In genomic region chr1:32431736-32432400, GRCh38 we compare ENCODE assay signal across 18 cellular contexts. TPM values are rescaled to one million over a fixed set of nuclear protein-coding genes. Genes with fewer than 3 reads are reported as not detected.
A peak's percentile ranks its signal among the peaks of the same experiment; 100 is the strongest.
DNase-seq lines count a peak whose midpoint lies in the region; ATAC-seq, FAIRE-seq and TF ChIP-seq lines count a peak whose summit lies in the region.
"Had no signal": no experiment of that assay in that cellular context is flagged by ENCODE, and none has a peak within 500 bp of the region (broad histone marks: within the 10 kb centered on the region; RNA-seq: fewer than 3 reads in every experiment).

No MANE protein-coding gene starts in this region.

- POLR2A ChIA-PET in GM12878 (lab: Charles Lee), result interaction anchor here (0.6 to 1.1 kb wide), 3 partner anchors 37 to 379 kb away, joined by 3 to 7 read pairs (median 4); partner anchors contain the start of genes BSDC1 and CCDC28B

- H2AFZ ChIP-seq in KMS-11 (ENCODE audit: low read depth) (peak overlapping the region; percentile 58; the same call in 1 of the 2 replicates), GM12878 (ENCODE audit: control insufficient read depth, low read depth, low read length) (peak overlapping the region; percentile 20)

- H3K4me1 ChIP-seq in KMS-11 (ENCODE audit: low read depth, poor library complexity, severe bottlenecking) (peaks cover 45% of the 10 kb centered on the region), GM12878 (ENCODE audit: control insufficient read depth, insufficient read depth, low read length) (peaks cover 4% of the 10 kb centered on the region)

- WGBS in GM12878 (ENCODE audit: insufficient coverage, insufficient replicate concordance, low lambda C conversion rate, missing lambda C conversion rate), result 10% methylated on average over 4 of the region's 4 CpGs

- TF ChIP-seq CTCF in GM13976 (IDR thresholded peaks at IDR 0.05; ENCODE audit: borderline replicate concordance, control extremely low read depth, extremely low read depth, insufficient read depth, missing control alignments) (no peak), KMS-11 (conservative IDR thresholded peaks at IDR 0.05; ENCODE audit: low read depth, low read length) (no peak), GM12878 (IDR thresholded peaks at IDR 0.05 in 2 of 3, conservative IDR thresholded peaks at IDR 0.05 in 1 of 3; ENCODE audit: control insufficient read depth in 2 of 3, extremely low read depth in 1 of 3, insufficient read depth in 1 of 3, low read depth in 3 of 3, low read length in 3 of 3) (no peak)

- DNase-seq in GM13976 (ENCODE audit: low spot score) (peak; percentile 64), GM12878 (ENCODE audit: low read depth, low spot score) (peak; percentile 55), renal cortical epithelial cell (ENCODE audit: low read depth) (peak; percentile 8), NOMO-1 (lab: John Stamatoyannopoulos, UW; ENCODE audit: unreplicated experiment in 2 of 2) (no peak), cardiac septum (ENCODE audit: low spot score) (no peak)
- no peak for DNase-seq in stimulated activated CD4-positive, alpha-beta T cell treated with anti-CD3 and anti-CD28 coated beads, Interleukin-1b, Interleukin-23, amount 100 ng/mL, for 48 hours
- DNase-seq: activated naive CD8-positive, alpha-beta T cell treated with anti-CD3 and anti-CD28 coated beads, Interleukin-2, amount 10 ng/mL, durations not matched to agents 7 days and 5 days; cerebellar nuclear complex; EL; heart right ventricle; MG63; NCI-H1436 treated with DMSO at 0.1 percent for 48 hours; NCI-H510A; stimulated activated CD4-positive, alpha-beta T cell treated with anti-CD3 and anti-CD28 coated beads, Interleukin-15, amount 100 ng/mL, for 24 hours; T-helper 9 cell; trophoblast cell had no signal

- no peak for TF ChIP-seq RAD21 in GM12878 (IDR thresholded peaks at IDR 0.05; ENCODE audit: insufficient read depth, low read depth, low read length)

- H3K4me2 ChIP-seq in KMS-11, result peak overlapping the region; percentile 56
- H3K4me2 ChIP-seq in GM12878 (ENCODE audit: control insufficient read depth, insufficient read depth), result peak overlapping the region; percentile 56

- H3K9ac ChIP-seq in KMS-11 (peak overlapping the region; percentile 10; the same call in 1 of the 2 replicates), GM12878 (ENCODE audit: control insufficient read depth, insufficient read depth, low read length) (no peak overlapping the region)

- no peaks in the 10 kb centered on the region for H3K27me3 ChIP-seq in KMS-11 (ENCODE audit: insufficient read depth, low read depth)
- no peaks in the 10 kb centered on the region; a peak in 1 of 4 replicates for H3K27me3 ChIP-seq in GM12878 (replicated peaks in 1 of 2; ENCODE audit: control insufficient read depth in 2 of 2, insufficient read depth in 2 of 2, low read length in 1 of 2)

- H3K27ac ChIP-seq in KMS-11 (peak overlapping the region; percentile 66), GM12878 (ENCODE audit: control insufficient read depth, insufficient read depth) (0 out of 2 replicates have a peak overlapping the region, but pooled peaks have one; percentile 50)
- H3K27ac ChIP-seq: heart right ventricle had no signal

- in situ Hi-C loops in GM13976 (cut with MboI; ENCODE audit: low sequenced_read_pairs, unreplicated experiment), result no loop called here
- in situ Hi-C loops in GM12878 (cut with MboI), result no loop called here

- no peak for TF ChIP-seq EP300 in GM12878 (IDR thresholded peaks at IDR 0.05; ENCODE audit: borderline replicate concordance in 1 of 2, control insufficient read depth in 1 of 2, low read depth in 2 of 2, low read length in 2 of 2)

- RAD21 ChIA-PET in GM12878 (lab: Charles Lee; ENCODE audit: unreplicated experiment), result interaction anchor here (1.0 kb wide), 2 partner anchors 37 to 359 kb away, joined by 3 to 4 read pairs; partner anchors contain the start of gene TMEM39B

- ATAC-seq in GM12878 (peak; percentile 99), GM18498 (IDR thresholded peaks at IDR 0.05; ENCODE audit: unreplicated experiment) (no peak)
- ATAC-seq: heart right ventricle had no signal

- TF ChIP-seq POLR2A in GM12878 (IDR thresholded peaks at IDR 0.05; ENCODE audit: low read depth, low read length), result no peak

- CTCF ChIA-PET in GM12878 (lab: Yijun Ruan, JAX), result interaction anchor here (0.5 to 0.9 kb wide), 2 partner anchors 69 to 341 kb away, joined by 3 to 4 read pairs; no protein-coding TSS in a partner anchor

- no peaks in the 10 kb centered on the region for H4K20me1 ChIP-seq in KMS-11 (ENCODE audit: insufficient read depth)
- no peaks in the 10 kb centered on the region for H4K20me1 ChIP-seq in GM12878 (ENCODE audit: control insufficient read depth, insufficient read depth)

- no peaks in the 10 kb centered on the region for H3K9me3 ChIP-seq in GM12878 (replicated peaks; ENCODE audit: control insufficient read depth, insufficient read depth, low read length)
- H3K9me3 ChIP-seq: heart right ventricle, MG63 had no signal

- H3K36me3 ChIP-seq in KMS-11 (ENCODE audit: insufficient read depth), result no peaks in the 10 kb centered on the region
- H3K36me3 ChIP-seq in GM12878 (ENCODE audit: control insufficient read depth in 2 of 2, insufficient read depth in 2 of 2, low read length in 1 of 2), result no peaks in the 10 kb centered on the region
- H3K36me3 ChIP-seq: heart right ventricle, MG63 had no signal

- intact Hi-C loops in GM12878 (cut with micrococcal nuclease; ENCODE audit: unreplicated experiment), result no loop called here
- intact Hi-C loops in cardiac septum (cut with DNase I), result no loop called here

- no TSS peak for BruUV-seq in GM12878 (replicated peaks; lab: Mats Ljungman, UMichigan)

- H3K4me3 ChIP-seq in KMS-11 (IDR thresholded peaks at IDR 0.05; ENCODE audit: insufficient read depth, low read depth, low read length), result no peak overlapping the region
- no peak overlapping the region for H3K4me3 ChIP-seq in GM12878
- H3K4me3 ChIP-seq: heart right ventricle, MG63 had no signal

- SMC1A ChIA-PET in GM12878 (lab: Charles Lee; ENCODE audit: uncharacterized antibody, unreplicated experiment), result interaction anchor here (1.1 kb wide), 1 partner anchor 12 kb away, joined by 3 read pairs; no protein-coding TSS in a partner anchor

- H3K79me2 ChIP-seq in KMS-11 (ENCODE audit: insufficient read depth, low read depth) (no peaks in the 10 kb centered on the region), GM12878 (ENCODE audit: control insufficient read depth, insufficient read depth, low read length) (no peaks in the 10 kb centered on the region)

- no peak for FAIRE-seq in GM12878 (lab: Jason Lieb, UNC)

TF ChIP-seq in GM12878, 131 proteins besides CTCF, POLR2A, EP300 and RAD21 (continues in another document):
- TF ChIP-seq RELA (IDR thresholded peaks at IDR 0.05; ENCODE audit: borderline replicate concordance, partially characterized antibody), result peak; percentile 53

RNA-seq across cellular contexts. Expression of gene ZBTB8B, which starts 33.0 kb away (rescaled TPM):
- total RNA-seq in GM12878 (2013; cell fraction: nucleolus; rRNA removed), result 0.04 and 0.05 TPM in 2 replicates
- total RNA-seq in GM12878 (2014; rRNA removed) (under 0.01 and 0.05 TPM in 2 replicates), GM12878 (2014; rRNA removed; fragmentation: Illumina TruSeq; extraction: Trizol) (under 0.01 and 0.04 TPM in 2 replicates), GM12878 (2021) (0.03 TPM in 1 of 2 replicates, not detected in the other), renal cortical epithelial cell (under 0.01 TPM in 1 of 2 replicates, not detected in the other), cardiac septum (not detected)
- polyA plus RNA-seq in GM12878 (2011; ENCODE audit: low read depth), result 0.03 TPM
- polyA plus RNA-seq in GM12878 (2011; rRNA removed) (not detected in 2 replicates), GM12878 (2014; fragmentation: Illumina TruSeq; extraction: Trizol) (0.01 TPM in 1 of 2 replicates, not detected in the other), GM12878 (2014; fragmentation: Nextera tagmentation; extraction: Ambion mirVana) (under 1 TPM in 1 of 2 experiments, not detected in 1; under 0.01 TPM), GM12878 (2014; rRNA removed) (0.01 TPM in 2 replicates), GM12878 (2016; fragmentation: Nextera tagmentation; extraction: Ambion mirVana) (under 1 TPM in 1 of 2 experiments, not detected in 1; 0.01 TPM)
- polyA plus RNA-seq in GM12878 (2011; cell fraction: cytosol; rRNA removed), result not detected in 2 replicates
- polyA plus RNA-seq in GM12878 (2011; cell fraction: nucleus; rRNA removed), result 0.01 TPM in 2 replicates
- 0.03 TPM in 2 replicates for polyA plus RNA-seq in GM12878 (2012)
- not detected in 2 replicates for polyA minus RNA-seq in GM12878 (2011; rRNA and poly(A)+ RNA removed)
- not detected in 2 replicates for polyA minus RNA-seq in GM12878 (2011; cell fraction: cytosol; rRNA and poly(A)+ RNA removed)
- polyA minus RNA-seq in GM12878 (2011; cell fraction: nucleus; rRNA and poly(A)+ RNA removed), result not detected in 2 replicates
- total RNA-seq: activated naive CD8-positive, alpha-beta T cell treated with anti-CD3 and anti-CD28 coated beads, Interleukin-2, amount 10 ng/mL, durations not matched to agents 7 days and 5 days had no signal

RNA-seq across cellular contexts. Expression of gene BSDC1, which starts 37.6 kb away (rescaled TPM):
- 114 and 128 TPM in 2 replicates for total RNA-seq in GM12878 (2013; cell fraction: nucleolus; rRNA removed)
- 23.3 and 25.1 TPM in 2 replicates for total RNA-seq in GM12878 (2014; rRNA removed)
- 22.3 and 22.7 TPM in 2 replicates for total RNA-seq in GM12878 (2014; rRNA removed; fragmentation: Illumina TruSeq; extraction: Trizol)
- total RNA-seq in GM12878 (2021), result 23.9 and 25.2 TPM in 2 replicates
- 13.3 TPM for polyA plus RNA-seq in GM12878 (2011; ENCODE audit: low read depth)
- polyA plus RNA-seq in GM12878 (2011; rRNA removed), result 32.8 and 39.7 TPM in 2 replicates
- polyA plus RNA-seq in GM12878 (2011; cell fraction: cytosol; rRNA removed), result 34.8 and 37.6 TPM in 2 replicates
- polyA plus RNA-seq in GM12878 (2011; cell fraction: nucleus; rRNA removed), result 76.6 and 77.5 TPM in 2 replicates
- polyA plus RNA-seq in GM12878 (2012), result 22.3 and 31.1 TPM in 2 replicates
- polyA plus RNA-seq in GM12878 (2014; fragmentation: Illumina TruSeq; extraction: Trizol), result 22.5 and 27.4 TPM in 2 replicates
- polyA plus RNA-seq in GM12878 (2014; fragmentation: Nextera tagmentation; extraction: Ambion mirVana), result 1 to 10 TPM; 3.0 to 4.9 TPM
- 25.4 and 28.5 TPM in 2 replicates for polyA plus RNA-seq in GM12878 (2014; rRNA removed)
- polyA plus RNA-seq in GM12878 (2016; fragmentation: Nextera tagmentation; extraction: Ambion mirVana), result 10 to 100 TPM; 18.2 to 20.2 TPM
- polyA minus RNA-seq in GM12878 (2011; rRNA and poly(A)+ RNA removed), result 18.5 and 31.0 TPM in 2 replicates
- polyA minus RNA-seq in GM12878 (2011; cell fraction: cytosol; rRNA and poly(A)+ RNA removed), result 9.3 and 12.7 TPM in 2 replicates
- polyA minus RNA-seq in GM12878 (2011; cell fraction: nucleus; rRNA and poly(A)+ RNA removed), result 21.2 and 34.4 TPM in 2 replicates
- total RNA-seq in renal cortical epithelial cell, result 85.1 and 90.1 TPM in 2 replicates
- total RNA-seq in cardiac septum, result 41.3 TPM

Comparison
In these comparisons a context has a peak if more than half of its experiments do, and no peak if none do; other contexts are left out.
1. DNase-seq: peak in GM13976 (single experiment), GM12878 (single experiment) and renal cortical epithelial cell (single experiment); none in NOMO-1 (0 of 2), cardiac septum (single experiment) and stimulated activated CD4-positive, alpha-beta T cell treated with anti-CD3 and anti-CD28 coated beads, Interleukin-1b, Interleukin-23, amount 100 ng/mL, for 48 hours (single experiment).